ENCODE assay signal across 1 cellular context in genomic region chr3:13484861-13485590, GRCh38.
TF ChIP-seq lines count a peak whose summit lies in the region.

No MANE protein-coding gene starts in this region.

TF ChIP-seq in HepG2, 621 proteins besides CTCF, POLR2A, EP300 and RAD21 (continued from another document and continues in another):
- peak; percentile 81; the same call in 1 of the 2 replicates for TF ChIP-seq HMGXB3 (CRISPR knock-in tag; IDR thresholded peaks at IDR 0.05; ENCODE audit: borderline replicate concordance)
- TF ChIP-seq PCBP1 (IDR thresholded peaks at IDR 0.05; ENCODE audit: borderline replicate concordance, low read depth, low read length) = 0 out of 2 replicates have a peak, but pooled peaks have one; percentile 43
- no peak for TF ChIP-seq GPBP1L1 (CRISPR knock-in tag; IDR thresholded peaks at IDR 0.05)
- TF ChIP-seq ETV6 (CRISPR knock-in tag; conservative IDR thresholded peaks at IDR 0.05) = peak; percentile 79; the same call in 1 of the 2 replicates
- TF ChIP-seq ZUFSP (CRISPR knock-in tag; IDR thresholded peaks at IDR 0.05; ENCODE audit: borderline replicate concordance) = no peak
- peak; percentile 89 for TF ChIP-seq SAP130 (CRISPR knock-in tag; IDR thresholded peaks at IDR 0.05; ENCODE audit: low read depth)
- no peak for TF ChIP-seq MED13 (CRISPR knock-in tag; IDR thresholded peaks at IDR 0.05)
- peak; percentile 62 for TF ChIP-seq FOXA3 (CRISPR knock-in tag; IDR thresholded peaks at IDR 0.05)
- TF ChIP-seq ZNF263 (CRISPR knock-in tag; IDR thresholded peaks at IDR 0.05) = peak; percentile 66
- TF ChIP-seq ZFP37 (CRISPR knock-in tag; IDR thresholded peaks at IDR 0.05; ENCODE audit: borderline replicate concordance) = peak; percentile 78; the same call in 1 of the 2 replicates
- peak; percentile 90 for TF ChIP-seq MED1 (CRISPR knock-in tag; IDR thresholded peaks at IDR 0.05)
- no peak for TF ChIP-seq IRF1 (CRISPR knock-in tag; IDR thresholded peaks at IDR 0.05; ENCODE audit: low read depth)
- TF ChIP-seq ZSCAN20 (CRISPR knock-in tag; IDR thresholded peaks at IDR 0.05; ENCODE audit: borderline replicate concordance) = peak; percentile 29; the same call in 1 of the 2 replicates
- TF ChIP-seq GABPB1 (CRISPR knock-in tag; IDR thresholded peaks at IDR 0.05) = peak; percentile 72
- TF ChIP-seq SMC3 (IDR thresholded peaks at IDR 0.05; ENCODE audit: low read length) = no peak
- peak; percentile 71 for TF ChIP-seq GATAD1 (CRISPR knock-in tag; IDR thresholded peaks at IDR 0.05)
- 0 out of 2 replicates have a peak, but pooled peaks have one; percentile 58 for TF ChIP-seq ZFP1 (CRISPR knock-in tag; IDR thresholded peaks at IDR 0.05)
- TF ChIP-seq TEAD2 (CRISPR knock-in tag; IDR thresholded peaks at IDR 0.05) = no peak
- TF ChIP-seq MBNL3 (CRISPR knock-in tag; conservative IDR thresholded peaks at IDR 0.05) = no peak
- TF ChIP-seq TFE3 (CRISPR knock-in tag; IDR thresholded peaks at IDR 0.05) = peak; percentile 76
- TF ChIP-seq HOXA3 (CRISPR knock-in tag; IDR thresholded peaks at IDR 0.05) = peak; percentile 79
- 0 out of 2 replicates have a peak, but pooled peaks have one; percentile 63 for TF ChIP-seq TSC22D2 (CRISPR knock-in tag; IDR thresholded peaks at IDR 0.05; ENCODE audit: borderline replicate concordance)
- peak; percentile 91 for TF ChIP-seq SALL1 (CRISPR knock-in tag; IDR thresholded peaks at IDR 0.05)
- peak; percentile 83 for TF ChIP-seq ZFY (CRISPR knock-in tag; IDR thresholded peaks at IDR 0.05)
- TF ChIP-seq MXI1 (IDR thresholded peaks at IDR 0.05; ENCODE audit: borderline replicate concordance, low read depth, low read length) = peak; percentile 71; the same call in 2 of the 3 replicates
- TF ChIP-seq ZNF281 (CRISPR knock-in tag; IDR thresholded peaks at IDR 0.05; ENCODE audit: borderline replicate concordance) = peak; percentile 49; the same call in 1 of the 2 replicates
- no peak for TF ChIP-seq NFYB (CRISPR knock-in tag; IDR thresholded peaks at IDR 0.05)
- peak; percentile 87 for TF ChIP-seq GATAD2A (CRISPR knock-in tag; IDR thresholded peaks at IDR 0.05)
- no peak for TF ChIP-seq SMARCE1 (IDR thresholded peaks at IDR 0.05; ENCODE audit: borderline replicate concordance)
- peak; percentile 81 for TF ChIP-seq ZNF121 (CRISPR knock-in tag; IDR thresholded peaks at IDR 0.05)
- TF ChIP-seq MIER2 (CRISPR knock-in tag; IDR thresholded peaks at IDR 0.05) = 0 out of 2 replicates have a peak, but pooled peaks have one; percentile 53
- TF ChIP-seq ETV5 (CRISPR knock-in tag; IDR thresholded peaks at IDR 0.05; ENCODE audit: borderline replicate concordance) = peak; percentile 86
- TF ChIP-seq HDAC6 (IDR thresholded peaks at IDR 0.05; ENCODE audit: low read depth, low read length) = no peak
- peak; percentile 85; the same call in 1 of the 2 replicates for TF ChIP-seq ZBTB20 (CRISPR knock-in tag; IDR thresholded peaks at IDR 0.05; ENCODE audit: borderline replicate concordance, low read depth)
- TF ChIP-seq TFDP1 (CRISPR knock-in tag; IDR thresholded peaks at IDR 0.05; ENCODE audit: borderline replicate concordance) = peak; percentile 86; the same call in 1 of the 2 replicates
- TF ChIP-seq DMAP1 (CRISPR knock-in tag; IDR thresholded peaks at IDR 0.05) = peak; percentile 55
- TF ChIP-seq FOXM1 (CRISPR knock-in tag; IDR thresholded peaks at IDR 0.05) = no peak
- TF ChIP-seq ZNF800 (CRISPR knock-in tag; IDR thresholded peaks at IDR 0.05) = 0 out of 2 replicates have a peak, but pooled peaks have one; percentile 32
- TF ChIP-seq TARDBP (CRISPR knock-in tag; IDR thresholded peaks at IDR 0.05) = peak; percentile 79; the same call in 1 of the 2 replicates
- peak; percentile 89 for TF ChIP-seq ZFX (CRISPR knock-in tag; IDR thresholded peaks at IDR 0.05; ENCODE audit: low read depth)
- TF ChIP-seq KLF15 (CRISPR knock-in tag; IDR thresholded peaks at IDR 0.05; ENCODE audit: borderline replicate concordance) = no peak
- TF ChIP-seq SP2 (CRISPR knock-in tag; IDR thresholded peaks at IDR 0.05) = no peak
- no peak for TF ChIP-seq REST (IDR thresholded peaks at IDR 0.05; ENCODE audit: borderline replicate concordance in 1 of 2, low read depth in 1 of 2, low read length in 2 of 2)
